ENCODE assay signal across 8 cellular contexts in genomic region chr3:52771334-52771681, GRCh38. TPM values are rescaled to one million over a fixed set of nuclear protein-coding genes. Genes with fewer than 3 reads are reported as not detected.
DNase-seq lines count a peak whose midpoint lies in the region; ATAC-seq, FAIRE-seq and TF ChIP-seq lines count a peak whose summit lies in the region.

No MANE protein-coding gene starts in this region.

- peak overlapping the region; percentile 63 for H3K4me2 ChIP-seq in Loucy (ENCODE audit: low read depth, low read length, poor library complexity, severe bottlenecking)

- ATAC-seq in GM18498 (IDR thresholded peaks at IDR 0.05; ENCODE audit: unreplicated experiment) (peak; percentile 19), GM21526 (IDR thresholded peaks at IDR 0.05; ENCODE audit: low FRiP score, unreplicated experiment) (no peak), HG02938 (IDR thresholded peaks at IDR 0.05; ENCODE audit: unreplicated experiment) (no peak)
- peak; percentile 12 to 26 for ATAC-seq in naive thymus-derived CD8-positive, alpha-beta T cell

- peak overlapping the region; percentile 72 for H3K9ac ChIP-seq in Loucy (ENCODE audit: low read depth, low read length, poor library complexity, severe bottlenecking)

- H3K36me3 Mint-ChIP-seq in naive thymus-derived CD8-positive, alpha-beta T cell: peaks cover 0 to 17% (median 0%) of the 10 kb centered on the region in 3 donors

- peak overlapping the region; percentile 82 for H2AFZ ChIP-seq in Loucy (ENCODE audit: low read length)

- no peaks in the 10 kb centered on the region for H3K9me3 ChIP-seq in Loucy (ENCODE audit: insufficient read depth, low read depth, low read length)

- FAIRE-seq in GM12892 (lab: Jason Lieb, UNC): no peak

- H3K27ac ChIP-seq in dorsolateral prefrontal cortex: peak overlapping the region in 58 of 59 donors; percentile 20 to 93 (median 80)

- H3K27ac Mint-ChIP-seq in naive thymus-derived CD8-positive, alpha-beta T cell: peak overlapping the region; percentile 89 to 98 (median 96)

- H3K79me2 ChIP-seq in Loucy (ENCODE audit: insufficient read depth, low read length): peaks cover 20% of the 10 kb centered on the region; the same call in 1 of the 2 replicates

- H3K4me3 Mint-ChIP-seq in naive thymus-derived CD8-positive, alpha-beta T cell: peak overlapping the region; percentile 74 to 99 (median 98)

- TF ChIP-seq CTCF in Loucy (conservative IDR thresholded peaks at IDR 0.05; ENCODE audit: low read length) (no peak), dorsolateral prefrontal cortex (IDR thresholded peaks at IDR 0.05 in 54 of 56, conservative IDR thresholded peaks at IDR 0.05 in 2 of 56; ENCODE audit: low read depth in 1 of 56, partially characterized antibody in 56 of 56) (no peak)

- no peaks in the 10 kb centered on the region for H3F3A ChIP-seq in Loucy (ENCODE audit: low read depth)

- DNase-seq in dorsolateral prefrontal cortex (no peak), GM12892 (ENCODE audit: insufficient read length) (no peak), SKM-1 treated with dmso at 0.1 percent for 144 hours (lab: John Stamatoyannopoulos, UW; ENCODE audit: unreplicated experiment) (no peak)
- DNase-seq in naive thymus-derived CD8-positive, alpha-beta T cell: no peak

- POLR2A ChIA-PET in naive thymus-derived CD8-positive, alpha-beta T cell (lab: Charles Lee): interaction anchor here (0.6 to 2.1 kb wide), 8 partner anchors 12 to 576 kb away, joined by 3 to 11 read pairs (median 4); partner anchors contain the start of genes DCP1A, GLT8D1, SPCS1 and TKT

- no peaks in the 10 kb centered on the region for H4K20me1 ChIP-seq in Loucy (ENCODE audit: insufficient read depth, low read length, poor library complexity, severe bottlenecking)

- H3K27me3 Mint-ChIP-seq in naive thymus-derived CD8-positive, alpha-beta T cell: no peaks in the 10 kb centered on the region

- H3K27me3 ChIP-seq in Loucy (ENCODE audit: insufficient read depth, low read length, poor library complexity, severe bottlenecking) (no peaks in the 10 kb centered on the region), dorsolateral prefrontal cortex (no peaks in the 10 kb centered on the region)

- TF ChIP-seq POLR2A in GM12892 (IDR thresholded peaks at IDR 0.05; ENCODE audit: low read depth, low read length): no peak

- H3K4me1 ChIP-seq in Loucy (ENCODE audit: insufficient read depth, low read length, poor library complexity, severe bottlenecking): peaks cover 14% of the 10 kb centered on the region

- H3K4me3 ChIP-seq in Loucy (ENCODE audit: low read length, poor library complexity, severe bottlenecking) (peak overlapping the region; percentile 73), dorsolateral prefrontal cortex (peak overlapping the region; percentile 63 to 98 (median 89))

- no peaks in the 10 kb centered on the region for H3K9me2 ChIP-seq in Loucy (replicated peaks; ENCODE audit: low read depth, low read length)

- H3K36me3 ChIP-seq in Loucy (ENCODE audit: insufficient read depth, low read length): no peaks in the 10 kb centered on the region

- peaks cover 20 to 35% (median 24%) of the 10 kb centered on the region in 4 donors for H3K4me1 Mint-ChIP-seq in naive thymus-derived CD8-positive, alpha-beta T cell

- H3K9me3 Mint-ChIP-seq in naive thymus-derived CD8-positive, alpha-beta T cell: no peaks in the 10 kb centered on the region

- intact Hi-C loops in dorsolateral prefrontal cortex (cut with DNase I): loop anchor here in 1 of 2 donors (2.0 to 5.0 kb wide), 3 partner anchors 64 to 84 kb away; partner anchors contain the start of genes GLT8D1, GNL3, PBRM1 and SPCS1

RNA-seq across cellular contexts. Expression of gene NEK4, which starts 0.6 kb away (rescaled TPM):
- 10 to 100 TPM; 34.0 to 82.9 (median 51.4) TPM for total RNA-seq in dorsolateral prefrontal cortex
- total RNA-seq in naive thymus-derived CD8-positive, alpha-beta T cell: 10 to 100 TPM; 24.4 to 25.3 TPM
- 10 to 100 TPM in 2 of 3 donors, 1 to 10 TPM in 1; 6.2 to 12.4 (median 10.3) TPM for polyA plus RNA-seq in naive thymus-derived CD8-positive, alpha-beta T cell
- 9.9 TPM for polyA plus RNA-seq in GM12892 (2012; ENCODE audit: missing spikeins)

RNA-seq across cellular contexts. Expression of gene ITIH1, which starts 6.1 kb away (rescaled TPM):
- total RNA-seq in dorsolateral prefrontal cortex: under 1 TPM in 3 of 120 experiments, not detected in 117; 0.46 to 0.72 (median 0.56) TPM
- total RNA-seq in naive thymus-derived CD8-positive, alpha-beta T cell: not detected
- not detected for polyA plus RNA-seq in naive thymus-derived CD8-positive, alpha-beta T cell
- polyA plus RNA-seq in GM12892 (2012; ENCODE audit: missing spikeins): 1.3 TPM

RNA-seq across cellular contexts. Expression of gene ITIH3, which starts 23.3 kb away (rescaled TPM):
- total RNA-seq in dorsolateral prefrontal cortex: 10 to 100 TPM in 1 of 120 experiments, 1 to 10 TPM in 44, under 1 TPM in 42, not detected in 33; 0.17 to 11.2 (median 1.1) TPM
- total RNA-seq in naive thymus-derived CD8-positive, alpha-beta T cell: not detected
- under 1 TPM in 1 of 3 donors, not detected in 2; 0.40 TPM for polyA plus RNA-seq in naive thymus-derived CD8-positive, alpha-beta T cell
- polyA plus RNA-seq in GM12892 (2012; ENCODE audit: missing spikeins): 0.70 TPM

RNA-seq across cellular contexts. Expression of gene ITIH4, which starts 59.2 kb away (rescaled TPM):
- total RNA-seq in dorsolateral prefrontal cortex: 10 to 100 TPM in 118 of 120 experiments, 1 to 10 TPM in 2; 7.8 to 39.5 (median 18.8) TPM
- 10 to 100 TPM; 28.8 to 32.6 TPM for total RNA-seq in naive thymus-derived CD8-positive, alpha-beta T cell
- under 1 TPM in 2 of 3 donors, not detected in 1; 0.05 to 0.60 TPM for polyA plus RNA-seq in naive thymus-derived CD8-positive, alpha-beta T cell
- polyA plus RNA-seq in GM12892 (2012; ENCODE audit: missing spikeins): 0.78 TPM

Comparison
In these comparisons a context has a peak if more than half of its experiments do, and no peak if none do; other contexts are left out.
1. ATAC-seq: peak in GM18498 (single experiment) and naive thymus-derived CD8-positive, alpha-beta T cell (2 of 2); none in GM21526 (single experiment) and HG02938 (single experiment).